1 cellular context compared by ENCODE assay signal in genomic region chr10:49194212-49194920, GRCh38.
TF ChIP-seq lines count a peak whose summit lies in the region.

No MANE protein-coding gene starts in this region.

TF ChIP-seq in GM12878, 131 proteins besides CTCF, POLR2A, EP300 and RAD21:
- TF ChIP-seq NKRF (conservative IDR thresholded peaks at IDR 0.05) = no peak
- TF ChIP-seq BHLHE40 (IDR thresholded peaks at IDR 0.05; ENCODE audit: borderline replicate concordance in 1 of 2, low read depth in 2 of 2, low read length in 1 of 2) = 0 out of 4 replicates have a peak, but pooled peaks of 1 of the 2 experiments have one; percentile 25
- TF ChIP-seq FOXK2 (IDR thresholded peaks at IDR 0.05) = no peak
- no peak for TF ChIP-seq SP1 (IDR thresholded peaks at IDR 0.05; ENCODE audit: low read depth, low read length)
- TF ChIP-seq PAX5 (IDR thresholded peaks at IDR 0.05; ENCODE audit: borderline replicate concordance, low read depth, low read length) = no peak
- peak; percentile 30 to 45; a peak in 2 of 4 replicates for TF ChIP-seq IKZF2 (IDR thresholded peaks at IDR 0.05)
- TF ChIP-seq DPF2 (IDR thresholded peaks at IDR 0.05) = no peak
- TF ChIP-seq ASH2L (IDR thresholded peaks at IDR 0.05; ENCODE audit: borderline replicate concordance, low read depth) = no peak
TF ChIP-seq in GM12878: peak in this region for 2.
